ENCODE assay signal across 22 cellular contexts in the genomic region with DNA sequence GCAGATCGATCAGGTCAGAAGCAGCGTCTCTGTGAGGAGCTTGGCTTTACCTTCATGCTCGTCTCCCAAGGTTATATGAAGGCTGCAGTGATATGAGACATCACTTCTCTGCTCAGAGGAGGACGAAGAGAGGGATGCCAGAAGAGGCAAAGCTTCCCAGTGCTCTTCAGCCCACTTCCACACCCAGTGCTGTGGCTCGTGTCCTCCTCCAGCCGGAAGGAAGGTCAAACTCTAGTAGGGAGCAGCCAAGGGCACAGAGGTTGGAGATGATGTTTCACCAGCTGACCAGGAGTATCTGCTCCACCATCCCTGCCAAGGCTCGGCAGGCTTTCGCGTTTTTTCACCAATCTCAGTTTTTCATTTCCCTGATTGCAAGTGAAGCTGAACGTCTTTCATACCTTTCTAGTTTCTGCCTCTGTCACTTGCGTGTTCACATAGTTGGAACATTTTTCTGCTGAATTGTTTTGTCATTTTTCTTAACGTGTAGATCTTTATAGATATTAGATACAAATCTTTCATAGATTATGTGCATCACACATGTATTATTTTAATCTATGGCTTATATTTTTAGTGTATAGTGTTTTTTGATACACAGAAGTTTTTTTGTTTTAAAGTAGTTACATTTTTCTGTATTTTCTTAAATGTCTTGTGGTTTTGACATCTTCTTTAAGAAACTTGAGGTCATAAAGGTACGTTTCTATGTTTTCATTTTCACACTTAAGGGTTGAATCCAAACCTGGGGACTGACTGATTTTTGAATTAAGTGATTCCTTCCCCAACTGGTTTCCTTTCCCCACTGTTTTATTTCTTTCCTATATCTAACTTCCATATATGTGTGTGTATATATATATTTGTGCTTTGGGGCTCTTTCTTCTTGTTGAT. TPM values are rescaled to one million over a fixed set of nuclear protein-coding genes. Genes with fewer than 3 reads are reported as not detected.
A peak's percentile ranks its signal among the peaks of the same experiment; 100 is the strongest.
DNase-seq lines count a peak whose midpoint lies in the region; ATAC-seq, FAIRE-seq and TF ChIP-seq lines count a peak whose summit lies in the region.
"Had no signal": no experiment of that assay in that cellular context is flagged by ENCODE, and none has a peak within 500 bp of the region (broad histone marks: within the 10 kb centered on the region; RNA-seq: fewer than 3 reads in every experiment).

No MANE protein-coding gene starts in this region.

- no peaks in the 10 kb centered on the region for H3K9me2 ChIP-seq in MM.1S (replicated peaks; ENCODE audit: insufficient read depth, low read length)

- POLR2A ChIA-PET in HepG2 (lab: Yijun Ruan, JAX) = no interaction called here

- in situ Hi-C loops in HepG2 (cut with HindIII; ENCODE audit: extremely low pct_ligation_motif_present, low pct_unique_long_range_greater_than_20kb) = no loop called here

- ATAC-seq in GM18868 (IDR thresholded peaks at IDR 0.05; ENCODE audit: unreplicated experiment) (peak; percentile 60), HepG2 (peak; percentile 65; the same call in 2 of the 3 replicates), GM19035 (IDR thresholded peaks at IDR 0.05; ENCODE audit: unreplicated experiment) (no peak)
- ATAC-seq: CD8-positive, alpha-beta T cell had no signal

- TF ChIP-seq POLR2A in HepG2 (IDR thresholded peaks at IDR 0.05; ENCODE audit: insufficient read depth in 1 of 2, low read depth in 2 of 2, low read length in 2 of 2) = no peak
- TF ChIP-seq POLR2A in Peyer's patch (IDR thresholded peaks at IDR 0.05) = no peak

- no peak overlapping the region for H3K27ac ChIP-seq in MM.1S (ENCODE audit: low read length)
- no peak overlapping the region for H3K27ac ChIP-seq in HepG2 (ENCODE audit: extremely low read length, insufficient read depth, low read length)
- no peak overlapping the region for H3K27ac ChIP-seq in Peyer's patch
- H3K27ac ChIP-seq: 22Rv1, GM23248 had no signal

- intact Hi-C loops in HepG2 (cut with micrococcal nuclease; ENCODE audit: unreplicated experiment) = no loop called here

- DNase-seq in GM06990 (ENCODE audit: extremely low read depth, insufficient read length) (peak; percentile 12), MM.1S (no peak), HepG2 (ENCODE audit: low spot score) (no peak), foreskin melanocyte (no peak), Peyer's patch (no peak), NCI-H446 treated with DMSO at 0.1 percent for 48 hours (lab: John Stamatoyannopoulos, UW) (no peak)
- DNase-seq: CD8-positive, alpha-beta T cell; COR-L47; DMS153; DMS79 treated with DMSO at 0.1 percent for 48 hours; EL; GM23248; H9; KG1 had no signal

- peaks cover 16% of the 10 kb centered on the region for H3F3A ChIP-seq in MM.1S (ENCODE audit: insufficient read depth, low read length)

- H2AFZ ChIP-seq in MM.1S (ENCODE audit: low read length) (no peak overlapping the region), HepG2 (ENCODE audit: low read length) (peak overlapping the region; percentile 98)
- H2AFZ ChIP-seq: GM23248 had no signal

- H3K9me3 ChIP-seq in MM.1S (replicated peaks; ENCODE audit: insufficient read depth, low read length) = no peaks in the 10 kb centered on the region
- H3K9me3 ChIP-seq in HepG2 (ENCODE audit: low read length) = no peaks in the 10 kb centered on the region
- H3K9me3 ChIP-seq in Peyer's patch = no peaks in the 10 kb centered on the region

- H3K4me3 ChIP-seq in GM06990 (replicated peaks; ENCODE audit: low read depth, low read length) (peak overlapping the region; percentile 48), MM.1S (ENCODE audit: low read length) (no peak overlapping the region), HepG2 (replicated peaks in 1 of 3; ENCODE audit: insufficient read depth in 1 of 3, low read depth in 2 of 3, low read length in 3 of 3) (peak overlapping the region; percentile 3 to 49 (median 41); a peak in 3 of 6 replicates), Peyer's patch (no peak overlapping the region)
- H3K4me3 ChIP-seq: GM23248 had no signal

- no peak for FAIRE-seq in HepG2 (lab: Jason Lieb, UNC)
- FAIRE-seq: D721Med, G401.6, GM12891 had no signal

- H3K79me2 ChIP-seq in MM.1S (ENCODE audit: low read length) (no peaks in the 10 kb centered on the region), HepG2 (ENCODE audit: insufficient read depth, low read length) (no peaks in the 10 kb centered on the region)

- CTCF ChIA-PET in HepG2 (lab: Yijun Ruan, JAX; ENCODE audit: low intra/inter-chr PET ratio, low total read pairs) = no interaction called here

- BruUV-seq in HepG2 (replicated peaks; lab: Mats Ljungman, UMichigan) = no TSS peak

- 30% methylated on average over 13 of the region's 13 CpGs for WGBS in HepG2 (ENCODE audit: low lambda C conversion rate)

- peak overlapping the region; percentile 10; the same call in 1 of the 2 replicates for H3K4me2 ChIP-seq in MM.1S (ENCODE audit: low read depth, low read length)
- peak overlapping the region; percentile 73 for H3K4me2 ChIP-seq in HepG2 (ENCODE audit: low read depth, low read length)

- H3K9ac ChIP-seq in MM.1S (ENCODE audit: low read length) (no peak overlapping the region), HepG2 (ENCODE audit: insufficient read depth, low read depth, low read length) (peak overlapping the region; percentile 23; the same call in 1 of the 2 replicates)
- H3K9ac ChIP-seq: GM23248 had no signal

- H3K36me3 ChIP-seq in GM06990 (ENCODE audit: control insufficient read depth, insufficient read depth, low read length) (no peaks in the 10 kb centered on the region), MM.1S (replicated peaks; ENCODE audit: insufficient read depth, low read length) (no peaks in the 10 kb centered on the region), HepG2 (replicated peaks in 1 of 2; ENCODE audit: control insufficient read depth in 1 of 2, insufficient read depth in 2 of 2, low read length in 2 of 2) (no peaks in the 10 kb centered on the region), Peyer's patch (no peaks in the 10 kb centered on the region)

- TF ChIP-seq EP300 in HepG2 (IDR thresholded peaks at IDR 0.05; ENCODE audit: low read depth in 2 of 2, low read length in 2 of 2) = no peak
- no peak for TF ChIP-seq EP300 in HepG2 (CRISPR knock-in tag; IDR thresholded peaks at IDR 0.05; ENCODE audit: borderline replicate concordance)

- H4K20me1 ChIP-seq in MM.1S (ENCODE audit: insufficient read depth, low read length) (no peaks in the 10 kb centered on the region), HepG2 (ENCODE audit: insufficient read depth, low read length) (no peaks in the 10 kb centered on the region)

- H3K27me3 ChIP-seq in GM06990 (replicated peaks; ENCODE audit: control insufficient read depth, insufficient read depth, low read length) (no peaks in the 10 kb centered on the region), MM.1S (replicated peaks; ENCODE audit: insufficient read depth, low read length) (no peaks in the 10 kb centered on the region), HepG2 (ENCODE audit: control insufficient read depth in 1 of 2, insufficient read depth in 2 of 2, low read length in 2 of 2) (no peaks in the 10 kb centered on the region; a peak in 2 of 5 replicates), Peyer's patch (no peaks in the 10 kb centered on the region)

- peaks cover 23% of the 10 kb centered on the region; the same call in 1 of the 2 replicates for H3K4me1 ChIP-seq in MM.1S (ENCODE audit: low read length)
- no peaks in the 10 kb centered on the region for H3K4me1 ChIP-seq in HepG2 (ENCODE audit: insufficient read depth, low read length)
- H3K4me1 ChIP-seq in Peyer's patch = no peaks in the 10 kb centered on the region

- no peak for TF ChIP-seq RAD21 in HepG2 (CRISPR knock-in tag; IDR thresholded peaks at IDR 0.05)

- TF ChIP-seq CTCF in GM06990 (IDR thresholded peaks at IDR 0.05; ENCODE audit: insufficient read depth, low read length, poor library complexity, severe bottlenecking) (no peak), MM.1S (IDR thresholded peaks at IDR 0.05; ENCODE audit: low read length) (no peak), HepG2 (CRISPR knock-in tag; IDR thresholded peaks at IDR 0.05) (no peak), Peyer's patch (IDR thresholded peaks at IDR 0.05) (no peak)

TF ChIP-seq in HepG2, 621 proteins besides CTCF, POLR2A, EP300 and RAD21:
- TF ChIP-seq CENPT (CRISPR knock-in tag; IDR thresholded peaks at IDR 0.05; ENCODE audit: low read depth) (no peak), ESRRA (CRISPR knock-in tag; IDR thresholded peaks at IDR 0.05; ENCODE audit: low read depth) (0 out of 2 replicates have a peak, but pooled peaks have one; percentile 50), ZNF256 (CRISPR knock-in tag; conservative IDR thresholded peaks at IDR 0.05) (no peak), THAP11 (CRISPR knock-in tag; IDR thresholded peaks at IDR 0.05) (no peak), SALL1 (CRISPR knock-in tag; IDR thresholded peaks at IDR 0.05) (peak; percentile 41; the same call in 1 of the 2 replicates), HNF4A (CRISPR knock-in tag; IDR thresholded peaks at IDR 0.05) (no peak)

RNA-seq across cellular contexts. Expression of gene L3MBTL4, which starts 23.5 kb away (rescaled TPM):
- total RNA-seq in HepG2 (2016; rRNA removed; fragmentation: Illumina TruSeq; extraction: Trizol) (12.8 and 13.3 TPM in 2 replicates), Peyer's patch (10 to 100 TPM in 3 of 4 donors, 1 to 10 TPM in 1; 6.5 to 25.6 (median 13.7) TPM)
- total RNA-seq in HepG2 (2016; cell fraction: cytosol; rRNA removed; fragmentation: Illumina TruSeq; extraction: Trizol; ENCODE audit: low read depth) = 25.3 and 29.3 TPM in 2 replicates
- 11.6 and 12.3 TPM in 2 replicates for total RNA-seq in HepG2 (2016; cell fraction: insoluble cytoplasmic fraction; rRNA removed; fragmentation: Illumina TruSeq; extraction: Trizol)
- total RNA-seq in HepG2 (2016; cell fraction: membrane; rRNA removed; fragmentation: Illumina TruSeq; extraction: Trizol) = 18.9 and 22.5 TPM in 2 replicates
- total RNA-seq in HepG2 (2016; cell fraction: nucleus; rRNA removed; fragmentation: Illumina TruSeq; extraction: Trizol) = 23.9 and 26.7 TPM in 2 replicates
- 10.8 and 13.6 TPM in 2 replicates for polyA plus RNA-seq in HepG2 (2011; rRNA removed)
- polyA plus RNA-seq in HepG2 (2011; cell fraction: cytosol; rRNA removed) = 7.7 and 12.3 TPM in 2 replicates
- polyA plus RNA-seq in HepG2 (2011; cell fraction: nucleus; rRNA removed) = 16.7 and 22.6 TPM in 2 replicates
- 17.6 and 21.8 TPM in 2 replicates for polyA plus RNA-seq in HepG2 (2012)
- polyA plus RNA-seq in HepG2 (2016; cell fraction: cytosol; fragmentation: Illumina TruSeq; extraction: Trizol; ENCODE audit: low read depth) = 1.4 and 1.5 TPM in 2 replicates
- polyA plus RNA-seq in HepG2 (2016; cell fraction: insoluble cytoplasmic fraction; fragmentation: Illumina TruSeq; extraction: Trizol; ENCODE audit: low read depth) = 9.6 and 10.1 TPM in 2 replicates
- polyA plus RNA-seq in HepG2 (2016; cell fraction: membrane; fragmentation: Illumina TruSeq; extraction: Trizol; ENCODE audit: low read depth) = 3.7 TPM in 2 replicates
- polyA plus RNA-seq in HepG2 (2016; cell fraction: nucleus; fragmentation: Illumina TruSeq; extraction: Trizol; ENCODE audit: insufficient read depth, low read depth) = 9.3 and 9.7 TPM in 2 replicates
- 24.0 TPM in 1 of 2 replicates, not detected in the other for polyA minus RNA-seq in HepG2 (2011; rRNA and poly(A)+ RNA removed; ENCODE audit: low replicate concordance)
- polyA minus RNA-seq in HepG2 (2011; cell fraction: cytosol; rRNA and poly(A)+ RNA removed) = 13.0 and 15.2 TPM in 2 replicates
- polyA minus RNA-seq in HepG2 (2011; cell fraction: nucleus; rRNA and poly(A)+ RNA removed) = 98.6 and 130 TPM in 2 replicates
- total RNA-seq: A673, GM23248 had no signal
- polyA plus RNA-seq: BJ, GM23248 had no signal

Comparison
In these comparisons a context has a peak if more than half of its experiments do, and no peak if none do; other contexts are left out.
1. H3K4me3 ChIP-seq: peak in GM06990 (single experiment) and HepG2 (3 of 3); none in MM.1S (single experiment) and Peyer's patch (0 of 4).